ENCODE assay signal across 7 cellular contexts in genomic region chr22:36356708-36357694, GRCh38. TPM values are rescaled to one million over a fixed set of nuclear protein-coding genes. Genes with fewer than 3 reads are reported as not detected.
DNase-seq lines count a peak whose midpoint lies in the region; ATAC-seq and TF ChIP-seq lines count a peak whose summit lies in the region.

No MANE protein-coding gene starts in this region.

- TF ChIP-seq CTCF in NB4 (IDR thresholded peaks at IDR 0.05; ENCODE audit: low read depth, low read length) (no peak), liver (IDR thresholded peaks at IDR 0.05; ENCODE audit: low read depth, low read length, missing input control) (no peak)

- WGBS in liver, result 83% methylated on average over 28 of the region's 28 CpGs

- H3K27me3 Mint-ChIP-seq in activated T-helper 17 cell treated with anti-CD3 and anti-CD28 coated beads, Interleukin-2, amount 50 U/mL, for 72 hours, result no peaks in the 10 kb centered on the region

- H3K36me3 Mint-ChIP-seq in activated T-helper 17 cell treated with anti-CD3 and anti-CD28 coated beads, Interleukin-2, amount 50 U/mL, for 72 hours (ENCODE audit: low read depth), result peaks cover 95% of the 10 kb centered on the region

- H3K36me3 ChIP-seq in liver (ENCODE audit: control insufficient read depth in 4 of 4, insufficient read depth in 3 of 4, low read depth in 1 of 4, low read length in 3 of 4) (no peaks in the 10 kb centered on the region), subcutaneous abdominal adipose tissue (ENCODE audit: control insufficient read depth in 5 of 5, insufficient read depth in 5 of 5, low read length in 5 of 5) (peaks cover 0 to 5% (median 0%) of the 10 kb centered on the region in 5 donors)

- H3K27ac Mint-ChIP-seq in activated T-helper 17 cell treated with anti-CD3 and anti-CD28 coated beads, Interleukin-2, amount 50 U/mL, for 72 hours, result peak overlapping the region; percentile 66

- H3K9ac ChIP-seq in liver (ENCODE audit: low read depth in 1 of 2, low read length in 2 of 2) (no peak overlapping the region), subcutaneous abdominal adipose tissue (ENCODE audit: low read length in 5 of 5) (no peak overlapping the region)

- no peak for TF ChIP-seq RAD21 in liver (IDR thresholded peaks at IDR 0.05)

- DNase-seq in NB4 (ENCODE audit: low read depth) (peak; percentile 18), iPS-NIHi11 (ENCODE audit: low spot score) (no peak), NCI-H524 treated with DMSO at 0.1 percent for 48 hours (lab: John Stamatoyannopoulos, UW) (no peak)

- no peaks in the 10 kb centered on the region for H3K9me3 Mint-ChIP-seq in activated T-helper 17 cell treated with anti-CD3 and anti-CD28 coated beads, Interleukin-2, amount 50 U/mL, for 72 hours

- ATAC-seq in activated T-helper 17 cell treated with anti-CD3 and anti-CD28 coated beads, Interleukin-2, amount 50 U/mL, for 72 hours (replicated peaks), result peak; percentile 57
- ATAC-seq in HG02938 (IDR thresholded peaks at IDR 0.05; ENCODE audit: unreplicated experiment), result no peak

- peaks cover 59% of the 10 kb centered on the region for H3K4me1 Mint-ChIP-seq in activated T-helper 17 cell treated with anti-CD3 and anti-CD28 coated beads, Interleukin-2, amount 50 U/mL, for 72 hours

- peaks cover 22 to 72% (median 56%) of the 10 kb centered on the region in 4 donors for H3K4me1 ChIP-seq in liver (ENCODE audit: control insufficient read depth in 4 of 4, insufficient read depth in 4 of 4, low read length in 3 of 4)
- H3K4me1 ChIP-seq in subcutaneous abdominal adipose tissue (ENCODE audit: control insufficient read depth in 5 of 5, insufficient read depth in 5 of 5, low read length in 5 of 5), result peaks cover 24 to 96% (median 73%) of the 10 kb centered on the region in 5 donors

- H3K4me3 ChIP-seq in NB4 (ENCODE audit: low read depth, low read length) (no peak overlapping the region), liver (ENCODE audit: low read depth in 1 of 3, low read length in 3 of 3) (no peak overlapping the region), subcutaneous abdominal adipose tissue (ENCODE audit: low read depth in 1 of 5, low read length in 5 of 5) (peak overlapping the region in 2 of 5 donors; percentile 12 to 13)

- no peak for TF ChIP-seq POLR2A in NB4 (IDR thresholded peaks at IDR 0.05; ENCODE audit: extremely low read depth, insufficient read length)

- H3K4me3 Mint-ChIP-seq in activated T-helper 17 cell treated with anti-CD3 and anti-CD28 coated beads, Interleukin-2, amount 50 U/mL, for 72 hours, result peak overlapping the region; percentile 74

- H3K27ac ChIP-seq in liver (ENCODE audit: low read depth in 1 of 2, low read length in 2 of 2) (peak overlapping the region; percentile 16 to 63), subcutaneous abdominal adipose tissue (ENCODE audit: low read depth, low read length) (peak overlapping the region; percentile 87)

- H3K27me3 ChIP-seq in liver (ENCODE audit: control insufficient read depth in 4 of 4, insufficient read depth in 4 of 4, low read length in 3 of 4) (no peaks in the 10 kb centered on the region), subcutaneous abdominal adipose tissue (ENCODE audit: control insufficient read depth in 5 of 5, insufficient read depth in 4 of 5, low read length in 5 of 5) (no peaks in the 10 kb centered on the region)

- H3K9me3 ChIP-seq in liver (ENCODE audit: control insufficient read depth in 4 of 4, low read length in 3 of 4) (no peaks in the 10 kb centered on the region), subcutaneous abdominal adipose tissue (ENCODE audit: control insufficient read depth in 5 of 5, low read length in 5 of 5) (no peaks in the 10 kb centered on the region)

TF ChIP-seq in liver, 16 proteins besides CTCF, POLR2A, EP300 and RAD21:
- no peak for TF ChIP-seq HNF4G (IDR thresholded peaks at IDR 0.05)
- TF ChIP-seq SP1 (IDR thresholded peaks at IDR 0.05), result no peak
- TF ChIP-seq REST (IDR thresholded peaks at IDR 0.05), result no peak
- no peak for TF ChIP-seq ZBTB33 (IDR thresholded peaks at IDR 0.05)
- TF ChIP-seq NR2F2 (IDR thresholded peaks at IDR 0.05), result no peak
- TF ChIP-seq JUND (IDR thresholded peaks at IDR 0.05), result no peak
- no peak for TF ChIP-seq RXRA (IDR thresholded peaks at IDR 0.05)
- no peak for TF ChIP-seq GABPA (IDR thresholded peaks at IDR 0.05 in 1 of 2, conservative IDR thresholded peaks at IDR 0.05 in 1 of 2)
- no peak for TF ChIP-seq HNF4A (conservative IDR thresholded peaks at IDR 0.05)
- no peak for TF ChIP-seq FOXA2 (IDR thresholded peaks at IDR 0.05)
- TF ChIP-seq ATF3 (IDR thresholded peaks at IDR 0.05), result no peak

RNA-seq across cellular contexts. Expression of gene MYH9, which starts 30.8 kb away (rescaled TPM):
- 100 to 1,000 TPM; 782 to 800 TPM for total RNA-seq in activated T-helper 17 cell treated with anti-CD3 and anti-CD28 coated beads, Interleukin-2, amount 50 U/mL, for 72 hours
- total RNA-seq in liver, result 100 to 1,000 TPM; 123 to 150 TPM
- 10 to 100 TPM; 32.3 to 74.1 TPM for polyA plus RNA-seq in liver

Comparison
In these comparisons a context has a peak if more than half of its experiments do, and no peak if none do; other contexts are left out.
1. RNA of gene MYH9, which starts 30.8 kb away (total RNA-seq): 782 to 800 TPM in activated T-helper 17 cell treated with anti-CD3 and anti-CD28 coated beads, Interleukin-2, amount 50 U/mL, for 72 hours; 123 to 150 TPM in liver; every median in the first group is over 4 times any median in the second.